Comparison of ENCODE assay signal across 32 cellular contexts in the genomic region with DNA sequence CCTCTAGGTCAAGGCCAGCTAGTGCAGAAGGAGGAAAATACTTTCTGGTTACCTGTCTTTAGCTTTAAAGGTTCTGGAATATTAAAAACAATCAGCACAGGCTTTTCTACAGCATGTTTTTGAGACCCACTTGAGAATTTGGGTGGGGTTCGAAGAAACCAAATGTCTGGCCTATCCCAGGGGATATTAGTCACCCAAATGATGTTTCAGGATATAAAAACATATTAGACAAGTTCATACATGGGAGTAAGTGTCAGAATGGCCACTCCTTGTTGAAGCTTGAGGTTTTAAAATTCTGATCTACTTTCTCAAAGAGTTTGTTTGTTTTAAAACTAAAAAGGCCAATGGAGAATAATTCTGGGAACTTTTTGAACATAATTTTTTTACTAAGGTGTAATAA.
A peak's percentile ranks its signal among the peaks of the same experiment; 100 is the strongest.
DNase-seq lines count a peak whose midpoint lies in the region; ATAC-seq, FAIRE-seq and TF ChIP-seq lines count a peak whose summit lies in the region.
"Had no signal": no experiment of that assay in that cellular context is flagged by ENCODE, and none has a peak within 500 bp of the region (broad histone marks: within the 10 kb centered on the region; RNA-seq: fewer than 3 reads in every experiment).

No MANE protein-coding gene starts in this region.

- H3K36me3 ChIP-seq in breast epithelium (no peaks in the 10 kb centered on the region), keratinocyte (ENCODE audit: control insufficient read depth in 2 of 2, extremely low read depth in 1 of 2, insufficient read depth in 2 of 2, low read length in 2 of 2) (no peaks in the 10 kb centered on the region)
- H3K36me3 ChIP-seq: ascending aorta, gastroesophageal sphincter, uterus had no signal

- H3K27me3 ChIP-seq in breast epithelium: no peaks in the 10 kb centered on the region
- no peaks in the 10 kb centered on the region for H3K27me3 ChIP-seq in keratinocyte (ENCODE audit: control insufficient read depth, extremely low read depth, insufficient read depth, low read length)
- H3K27me3 ChIP-seq: ascending aorta, gastroesophageal sphincter, uterus had no signal

- no peaks in the 10 kb centered on the region for H3K9me3 Mint-ChIP-seq in MCF 10A (ENCODE audit: unreplicated experiment)
- H3K9me3 Mint-ChIP-seq: dendritic cell treated with granulocyte-macrophage colony-stimulating factor and Interleukin-4, amounts not matched to agents 40 ng/mL and 50 ng/mL, for 4 days had no signal

- H3K36me3 Mint-ChIP-seq in MCF 10A (ENCODE audit: insufficient read depth, unreplicated experiment) (no peaks in the 10 kb centered on the region), T-helper 17 cell (ENCODE audit: low read depth) (peaks cover 2% of the 10 kb centered on the region)
- H3K36me3 Mint-ChIP-seq: activated naive CD8-positive, alpha-beta T cell; CD14-positive monocyte; naive B cell had no signal

- H3K4me2 ChIP-seq in keratinocyte (ENCODE audit: control insufficient read depth, extremely low read depth, insufficient read depth, low read depth, low read length): peak overlapping the region; percentile 71

- CTCF ChIA-PET in MCF 10A (lab: Yijun Ruan, JAX): interaction anchor here (1.3 kb wide), 1 partner anchor 87 kb away, joined by 6 read pairs; no protein-coding TSS in a partner anchor

- intact Hi-C loops in MCF 10A (cut with micrococcal nuclease) (no loop called here), breast epithelium (cut with DNase I; ENCODE audit: low total_unique reads) (no loop called here)

- peak overlapping the region; percentile 67 for H3K9ac ChIP-seq in keratinocyte (ENCODE audit: control insufficient read depth, extremely low read depth, insufficient read depth, low read length)

- H4K20me1 ChIP-seq in keratinocyte (ENCODE audit: control insufficient read depth, extremely low read depth, insufficient read depth, low read length): no peaks in the 10 kb centered on the region

- H3K4me1 ChIP-seq in breast epithelium (no peaks in the 10 kb centered on the region), keratinocyte (ENCODE audit: control insufficient read depth, extremely low read depth, insufficient read depth, low read length) (peaks cover 25% of the 10 kb centered on the region)
- H3K4me1 ChIP-seq: ascending aorta, gastroesophageal sphincter, psoas muscle, uterus had no signal

- H3K4me3 ChIP-seq in breast epithelium (no peak overlapping the region), epithelial cell of esophagus (ENCODE audit: low read length) (no peak overlapping the region), keratinocyte (ENCODE audit: control insufficient read depth in 2 of 3, extremely low read depth in 1 of 3, insufficient read depth in 2 of 3, low read depth in 1 of 3, low read length in 3 of 3) (no peak overlapping the region)
- H3K4me3 ChIP-seq: ascending aorta, gastroesophageal sphincter, psoas muscle, uterus had no signal

- BruUV-seq in MCF 10A (replicated peaks; lab: Mats Ljungman, UMichigan): no TSS peak

- no peak overlapping the region for H2AFZ ChIP-seq in keratinocyte (ENCODE audit: control insufficient read depth, low read length)

- POLR2A ChIA-PET in MCF 10A (lab: Yijun Ruan, JAX): interaction anchor here (0.6 to 12.6 kb wide), 16 partner anchors 8 to 203 kb away, joined by 3 to 245 read pairs (median 5); no protein-coding TSS in a partner anchor

- TF ChIP-seq POLR2A in breast epithelium (IDR thresholded peaks at IDR 0.05): no peak

- H3K9me3 ChIP-seq in breast epithelium: no peaks in the 10 kb centered on the region
- no peaks in the 10 kb centered on the region for H3K9me3 ChIP-seq in keratinocyte (ENCODE audit: control insufficient read depth, low read depth, low read length)
- H3K9me3 ChIP-seq in T-helper 17 cell (ENCODE audit: control insufficient read depth, low read length, poor library complexity, severe bottlenecking): no peaks in the 10 kb centered on the region
- H3K9me3 ChIP-seq: ascending aorta, psoas muscle, uterus had no signal

- peaks cover 20% of the 10 kb centered on the region for H3K4me1 Mint-ChIP-seq in MCF 10A (ENCODE audit: insufficient read depth, unreplicated experiment)
- no peaks in the 10 kb centered on the region for H3K4me1 Mint-ChIP-seq in T-helper 17 cell
- H3K4me1 Mint-ChIP-seq: CD14-positive monocyte, naive B cell had no signal

- H3K27me3 Mint-ChIP-seq in MCF 10A (ENCODE audit: insufficient read depth, unreplicated experiment) (no peaks in the 10 kb centered on the region), T-helper 17 cell (peaks cover 4% of the 10 kb centered on the region)
- H3K27me3 Mint-ChIP-seq: activated naive CD8-positive, alpha-beta T cell; dendritic cell treated with granulocyte-macrophage colony-stimulating factor and Interleukin-4, amounts not matched to agents 40 ng/mL and 50 ng/mL, for 4 days had no signal

- DNase-seq in MCF 10A (ENCODE audit: unreplicated experiment) (peak; percentile 65), breast epithelium (ENCODE audit: low spot score in 2 of 2) (no peak), epithelial cell of esophagus (ENCODE audit: low read depth) (peak; percentile 93), keratinocyte (ENCODE audit: low read depth, low spot score) (no peak), NCI-H1417 treated with DMSO at 0.1 percent for 48 hours (lab: John Stamatoyannopoulos, UW) (no peak), NOMO-1 treated with dmso at 0.1 percent for 144 hours (lab: John Stamatoyannopoulos, UW; ENCODE audit: unreplicated experiment) (no peak), T-helper 17 cell (no peak)
- DNase-seq: 8988T; activated effector memory CD4-positive, alpha-beta T cell treated with Interleukin-2 at 50 U/mL for 16 hours; activated T-cell treated with anti-CD3 and anti-CD28 coated beads for 4 hours; central memory CD4-positive, alpha-beta T cell; DND-41; hippocampal formation; mesenchymal stem cell; naive B cell; NCI-H1694; NCI-H2171; NCI-H524; NK-92 treated with Interleukin-12 subunit alpha and Interleukin-12 subunit beta, amount 100 ng/mL, for 24 hours; psoas muscle; stimulated activated naive CD8-positive, alpha-beta T cell treated with anti-CD3 and anti-CD28 coated beads, Interleukin-15, Interleukin-2, amounts not matched to agents 100 U/mL and 50 U/mL, for 24 hours; uterus had no signal

- no peaks in the 10 kb centered on the region for H3K79me2 ChIP-seq in keratinocyte (ENCODE audit: control insufficient read depth, insufficient read depth, low read length)

- TF ChIP-seq CTCF in MCF 10A (IDR thresholded peaks at IDR 0.05; ENCODE audit: unreplicated experiment): no peak
- no peak for TF ChIP-seq CTCF in breast epithelium (IDR thresholded peaks at IDR 0.05)
- TF ChIP-seq CTCF in epithelial cell of esophagus (IDR thresholded peaks at IDR 0.05; ENCODE audit: insufficient read depth, low read depth, low read length, missing control alignments): no peak
- no peak for TF ChIP-seq CTCF in keratinocyte (optimal IDR thresholded peaks at IDR 0.05 in 1 of 3, IDR thresholded peaks at IDR 0.05 in 1 of 3, conservative IDR thresholded peaks at IDR 0.05 in 1 of 3; ENCODE audit: extremely low read depth in 1 of 3, insufficient read depth in 2 of 3, low read length in 3 of 3)

- peak overlapping the region; percentile 24 for H3K4me3 Mint-ChIP-seq in MCF 10A (ENCODE audit: unreplicated experiment)
- H3K4me3 Mint-ChIP-seq in T-helper 17 cell: no peak overlapping the region
- H3K4me3 Mint-ChIP-seq: activated naive CD8-positive, alpha-beta T cell; CD14-positive monocyte; dendritic cell treated with granulocyte-macrophage colony-stimulating factor and Interleukin-4, amounts not matched to agents 40 ng/mL and 50 ng/mL, for 4 days; naive B cell had no signal

- no peaks in the 10 kb centered on the region for H3K9me1 ChIP-seq in keratinocyte (ENCODE audit: control insufficient read depth, extremely low read depth, insufficient read depth, low read length)

- H3K27ac ChIP-seq in breast epithelium (no peak overlapping the region), keratinocyte (ENCODE audit: control insufficient read depth, insufficient read depth, low read length) (peak overlapping the region; percentile 97)
- H3K27ac ChIP-seq: ascending aorta, gastroesophageal sphincter, psoas muscle, uterus had no signal

- no peak for FAIRE-seq in keratinocyte (lab: Jason Lieb, UNC)
- FAIRE-seq: HepG2, RCC 7860, TTC549 had no signal

- dilution Hi-C loops in keratinocyte (cut with MboI; ENCODE audit: extremely low pct_ligation_motif_present, low sequenced_read_pairs): no loop called here

- ATAC-seq in HG02852 (IDR thresholded peaks at IDR 0.05; ENCODE audit: unreplicated experiment) (no peak), T-helper 17 cell (no peak)
- ATAC-seq: gastroesophageal sphincter; HCT116; HepG2; psoas muscle; stimulated activated naive CD8-positive, alpha-beta T cell treated with anti-CD3 and anti-CD28 coated beads, Interleukin-15, Interleukin-2, amounts not matched to agents 100 U/mL and 50 U/mL, for 24 hours had no signal

- H3K27ac Mint-ChIP-seq in MCF 10A (ENCODE audit: low read depth, unreplicated experiment) (peak overlapping the region; percentile 93), T-helper 17 cell (no peak overlapping the region)
- H3K27ac Mint-ChIP-seq: activated naive CD8-positive, alpha-beta T cell; CD14-positive monocyte; dendritic cell treated with granulocyte-macrophage colony-stimulating factor and Interleukin-4, amounts not matched to agents 40 ng/mL and 50 ng/mL, for 4 days; naive B cell had no signal

Comparison
In these comparisons a context has a peak if more than half of its experiments do, and no peak if none do; other contexts are left out.
1. DNase-seq: peak in MCF 10A (single experiment) and epithelial cell of esophagus (single experiment); none in breast epithelium (0 of 2), keratinocyte (single experiment), NCI-H1417 treated with DMSO at 0.1 percent for 48 hours (single experiment), NOMO-1 treated with dmso at 0.1 percent for 144 hours (single experiment) and T-helper 17 cell (0 of 3).